23 cellular contexts compared by ENCODE assay signal in genomic region chr7:33661430-33662160, GRCh38.
"Had no signal": no experiment of that assay in that cellular context is flagged by ENCODE, and none has a peak within 500 bp of the region (broad histone marks: within the 10 kb centered on the region; RNA-seq: fewer than 3 reads in every experiment).

No MANE protein-coding gene starts in this region.

- H3K27me3 Mint-ChIP-seq: naive B cell had no signal

- H3K4me2 ChIP-seq: hepatocyte had no signal

- H3K27ac Mint-ChIP-seq: endodermal cell, nephron progenitor cell had no signal

- H3K4me3 Mint-ChIP-seq: endodermal cell, naive B cell, nephron progenitor cell had no signal

- ATAC-seq: foreskin keratinocyte, left cardiac atrium, lower lobe of right lung, psoas muscle had no signal

- H3K36me3 ChIP-seq: left ventricle myocardium inferior, lower lobe of right lung, sigmoid colon, tibial artery, upper lobe of left lung, uterus had no signal

- H3K27ac ChIP-seq: foreskin keratinocyte, hepatocyte, left ventricle myocardium inferior, lower lobe of right lung, psoas muscle, sigmoid colon, skin epidermis, tibial artery, upper lobe of left lung, uterus had no signal

- H3K36me3 Mint-ChIP-seq: naive B cell had no signal

- H3K79me2 ChIP-seq: hepatocyte had no signal

- H3K4me1 Mint-ChIP-seq: endodermal cell had no signal

- FAIRE-seq: colon, endothelial cell of umbilical vein, kidney had no signal

- H3K4me3 ChIP-seq: hepatocyte, left ventricle myocardium inferior, lower lobe of right lung, psoas muscle, sigmoid colon, skin epidermis, tibial artery, upper lobe of left lung, uterus had no signal

- DNase-seq: dermis blood vessel endothelial cell; endodermal cell; erythroblast; head of caudate nucleus; kidney; left cardiac atrium; left ventricle myocardium inferior; lower lobe of right lung; mesendoderm; naive B cell; nephron progenitor cell; psoas muscle; retina; sigmoid colon; stimulated activated naive CD4-positive, alpha-beta T cell treated with Interleukin-2 at 50 U/mL for 16 hours; tibial artery; upper lobe of left lung; uterus had no signal

- H3K27me3 ChIP-seq: foreskin keratinocyte, hepatocyte, sigmoid colon, tibial artery, upper lobe of left lung, uterus had no signal

- H3K4me1 ChIP-seq: foreskin keratinocyte, left ventricle myocardium inferior, lower lobe of right lung, psoas muscle, sigmoid colon, tibial artery, upper lobe of left lung, uterus had no signal

- H3K9me3 ChIP-seq: left ventricle myocardium inferior, lower lobe of right lung, psoas muscle, sigmoid colon, tibial artery, upper lobe of left lung, uterus had no signal
